9 cellular contexts compared by ENCODE assay signal in genomic region chr5:163887854-163888253, GRCh38.
"Had no signal": no experiment of that assay in that cellular context is flagged by ENCODE, and none has a peak within 500 bp of the region (broad histone marks: within the 10 kb centered on the region; RNA-seq: fewer than 3 reads in every experiment).

No MANE protein-coding gene starts in this region.

- ATAC-seq: GM23338, HCT116 had no signal

- DNase-seq: GM23248, GOT3, H7, H9, HCEC 1CT, HFFc6 had no signal

- H3K4me3 ChIP-seq: GM23248, GM23338, HAP-1 had no signal

- H3K9me3 ChIP-seq: HAP-1 had no signal

- H3K36me3 ChIP-seq: HAP-1 had no signal
